ENCODE assay signal across 12 cellular contexts in the genomic region with DNA sequence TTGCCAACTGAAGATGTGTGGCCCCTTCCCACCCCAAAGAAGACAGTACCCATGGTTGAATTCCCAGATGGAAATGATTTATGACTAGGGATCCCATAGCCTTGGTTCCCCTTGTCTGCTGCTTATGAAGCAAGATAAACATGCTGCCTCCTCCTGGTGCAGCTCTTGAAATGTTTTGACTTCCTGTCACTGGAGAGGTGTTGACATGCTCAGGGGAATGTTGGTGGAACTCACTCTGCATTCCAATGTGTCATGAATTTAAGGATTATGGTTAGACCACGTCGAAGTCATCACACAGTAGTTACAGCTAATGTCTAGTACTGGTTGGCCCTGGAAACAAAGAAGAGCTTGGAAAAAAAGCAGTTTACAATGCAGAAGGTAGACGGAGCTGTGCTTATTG.
DNase-seq lines count a peak whose midpoint lies in the region; ATAC-seq and TF ChIP-seq lines count a peak whose summit lies in the region.
"Had no signal": no experiment of that assay in that cellular context is flagged by ENCODE, and none has a peak within 500 bp of the region (broad histone marks: within the 10 kb centered on the region; RNA-seq: fewer than 3 reads in every experiment).

No MANE protein-coding gene starts in this region.

- H3K4me3 Mint-ChIP-seq in T-cell = no peak overlapping the region

- H3K9me3 ChIP-seq in cardiac muscle cell (ENCODE audit: low read depth) (no peaks in the 10 kb centered on the region), RWPE2 (ENCODE audit: severe bottlenecking) (no peaks in the 10 kb centered on the region), thyroid gland (no peaks in the 10 kb centered on the region), body of pancreas (no peaks in the 10 kb centered on the region)

- H3K4me1 ChIP-seq in cardiac muscle cell (ENCODE audit: low read depth) = peaks cover 16% of the 10 kb centered on the region
- no peaks in the 10 kb centered on the region for H3K4me1 ChIP-seq in RWPE2 (ENCODE audit: insufficient read depth, poor library complexity, severe bottlenecking)
- peaks cover 0 to 3% of the 10 kb centered on the region in 2 donors for H3K4me1 ChIP-seq in thyroid gland
- peaks cover 8% of the 10 kb centered on the region for H3K4me1 ChIP-seq in body of pancreas

- POLR2A ChIA-PET in T-cell (lab: Charles Lee) = interaction anchor here in 1 of 2 donors (0.7 kb wide), 1 partner anchor 1381 kb away, joined by 3 read pairs; no protein-coding TSS in a partner anchor

- intact Hi-C loops in Right ventricle myocardium superior (cut with DNase I) = no loop called here
- intact Hi-C loops in thyroid gland (cut with DNase I) = no loop called here
- intact Hi-C loops in body of pancreas (cut with DNase I) = no loop called here

- DNase-seq in cardiac muscle cell (ENCODE audit: low read depth in 1 of 2, low spot score in 1 of 2) (peak in 1 of 2 donors; percentile 76), Right ventricle myocardium superior (no peak), RWPE2 (ENCODE audit: low spot score) (no peak), iPS-NIHi7 (ENCODE audit: extremely low spot score) (peak; percentile 64), thyroid gland (peak; percentile 10 to 23), T-cell (no peak), hippocampal formation (lab: John Stamatoyannopoulos, UW) (no peak), body of pancreas (no peak)
- DNase-seq: activated CD8-positive, alpha-beta memory T cell treated with anti-CD3 and anti-CD28 coated beads for 24 hours; kidney; NCI-H1436 treated with DMSO at 0.1 percent for 48 hours; NCI-H446 treated with DMSO at 0.1 percent for 48 hours had no signal

- CTCF ChIA-PET in T-cell (lab: Charles Lee) = no interaction called here

- H3K27ac ChIP-seq in cardiac muscle cell = peak overlapping the region; percentile 74
- H3K27ac ChIP-seq in RWPE2 (ENCODE audit: poor library complexity, severe bottlenecking) = no peak overlapping the region
- no peak overlapping the region for H3K27ac ChIP-seq in thyroid gland
- H3K27ac ChIP-seq in body of pancreas = no peak overlapping the region

- no peak for TF ChIP-seq CTCF in cardiac muscle cell (IDR thresholded peaks at IDR 0.05; ENCODE audit: low read depth, low read length)
- TF ChIP-seq CTCF in RWPE2 (IDR thresholded peaks at IDR 0.05; ENCODE audit: poor library complexity, severe bottlenecking) = no peak
- TF ChIP-seq CTCF in thyroid gland (IDR thresholded peaks at IDR 0.05) = peak in 1 of 6 experiments; percentile 15
- TF ChIP-seq CTCF in body of pancreas (IDR thresholded peaks at IDR 0.05) = peak in 1 of 7 experiments; percentile 4

- H3K27me3 ChIP-seq in cardiac muscle cell (no peaks in the 10 kb centered on the region), RWPE2 (ENCODE audit: insufficient read depth, poor library complexity, severe bottlenecking) (no peaks in the 10 kb centered on the region), thyroid gland (no peaks in the 10 kb centered on the region), body of pancreas (no peaks in the 10 kb centered on the region)

- no peaks in the 10 kb centered on the region for H3K9me3 Mint-ChIP-seq in T-cell

- no peaks in the 10 kb centered on the region for H3K36me3 Mint-ChIP-seq in T-cell

- H3K27ac Mint-ChIP-seq in T-cell = no peak overlapping the region

- WGBS in thyroid gland, 2 donors = 23 to 31% methylated on average over 3 of the region's 3 CpGs
- 44 to 45% methylated on average over 3 of the region's 3 CpGs for WGBS in body of pancreas, 2 donors

- H3K36me3 ChIP-seq in cardiac muscle cell (no peaks in the 10 kb centered on the region), RWPE2 (ENCODE audit: low read depth) (no peaks in the 10 kb centered on the region), thyroid gland (no peaks in the 10 kb centered on the region), body of pancreas (replicated peaks in 1 of 2; ENCODE audit: insufficient read depth in 1 of 2, low read depth in 2 of 2) (no peaks in the 10 kb centered on the region)

- ATAC-seq in Right ventricle myocardium superior (ENCODE audit: poor library complexity) (no peak), RWPE2 (ENCODE audit: low read depth) (peak; percentile 64), T-cell (replicated peaks in 1 of 4) (no peak), body of pancreas (no peak)

- no peak overlapping the region for H3K4me3 ChIP-seq in cardiac muscle cell
- H3K4me3 ChIP-seq in RWPE2 (ENCODE audit: severe bottlenecking) = no peak overlapping the region
- no peak overlapping the region for H3K4me3 ChIP-seq in thyroid gland (replicated peaks in 1 of 3)
- H3K4me3 ChIP-seq in body of pancreas = no peak overlapping the region

- no peaks in the 10 kb centered on the region for H3K4me1 Mint-ChIP-seq in T-cell

- TF ChIP-seq POLR2A in thyroid gland (IDR thresholded peaks at IDR 0.05) (no peak), body of pancreas (IDR thresholded peaks at IDR 0.05) (no peak)

- H3K27me3 Mint-ChIP-seq in T-cell = peaks cover 20 to 33% of the 10 kb centered on the region in 2 donors

Comparison
In these comparisons a context has a peak if more than half of its experiments do, and no peak if none do; other contexts are left out.
1. DNase-seq: peak in iPS-NIHi7 (single experiment) and thyroid gland (2 of 2); none in Right ventricle myocardium superior (single experiment), RWPE2 (single experiment), T-cell (0 of 34), hippocampal formation (0 of 2) and body of pancreas (0 of 4).